In genomic region chr11:61429346-61429690, GRCh38 we compare ENCODE assay signal across 8 cellular contexts. TPM values are rescaled to one million over a fixed set of nuclear protein-coding genes. Genes with fewer than 3 reads are reported as not detected.
A peak's percentile ranks its signal among the peaks of the same experiment; 100 is the strongest.
DNase-seq lines count a peak whose midpoint lies in the region; ATAC-seq and FAIRE-seq lines count a peak whose summit lies in the region.

No MANE protein-coding gene starts in this region.

- H3K27ac ChIP-seq in SJSA1 (peak overlapping the region; percentile 98), rectal smooth muscle tissue (ENCODE audit: low read depth, low read length) (peak overlapping the region; percentile 97)

- peaks cover 42 to 63% of the 10 kb centered on the region in 2 donors for H3K36me3 Mint-ChIP-seq in activated naive CD4-positive, alpha-beta T cell treated with anti-CD3 and anti-CD28 coated beads, Interleukin-2, amount 50 U/mL, for 72 hours

- H3K4me1 ChIP-seq in SJSA1 (replicated peaks) (peaks cover 13% of the 10 kb centered on the region), rectal smooth muscle tissue (ENCODE audit: control insufficient read depth, insufficient read depth, low read length) (peaks cover 13% of the 10 kb centered on the region)

- peak overlapping the region; percentile 99 for H3K27ac Mint-ChIP-seq in activated naive CD4-positive, alpha-beta T cell treated with anti-CD3 and anti-CD28 coated beads, Interleukin-2, amount 50 U/mL, for 72 hours

- H3K9ac ChIP-seq in rectal smooth muscle tissue (ENCODE audit: low read length) = peak overlapping the region; percentile 95

- FAIRE-seq in HTR-8/SVneo (lab: Jason Lieb, UNC) = no peak

- no peaks in the 10 kb centered on the region for H3K9me3 Mint-ChIP-seq in activated naive CD4-positive, alpha-beta T cell treated with anti-CD3 and anti-CD28 coated beads, Interleukin-2, amount 50 U/mL, for 72 hours

- no peaks in the 10 kb centered on the region for H3K9me3 ChIP-seq in SJSA1 (replicated peaks)

- no peaks in the 10 kb centered on the region for H3K27me3 ChIP-seq in SJSA1 (replicated peaks)
- H3K27me3 ChIP-seq in rectal smooth muscle tissue (ENCODE audit: control insufficient read depth, insufficient read depth, low read length) = no peaks in the 10 kb centered on the region

- peak; percentile 64 for ATAC-seq in GM21390 (IDR thresholded peaks at IDR 0.05; ENCODE audit: unreplicated experiment)
- peak; percentile 53 to 69 for ATAC-seq in activated naive CD4-positive, alpha-beta T cell treated with anti-CD3 and anti-CD28 coated beads, Interleukin-2, amount 50 U/mL, for 72 hours

- H3K36me3 ChIP-seq in SJSA1 (peaks cover 84% of the 10 kb centered on the region), rectal smooth muscle tissue (ENCODE audit: control insufficient read depth, insufficient read depth, low read length) (peaks cover 9% of the 10 kb centered on the region)

- intact Hi-C loops in cardiac septum (cut with DNase I) = no loop called here

- peak overlapping the region; percentile 89 for H3K4me3 ChIP-seq in SJSA1
- H3K4me3 ChIP-seq in rectal smooth muscle tissue (ENCODE audit: low read length) = peak overlapping the region; percentile 93

- DNase-seq in Daoy (ENCODE audit: low read depth) = peak; percentile 75
- peak; percentile 74 for DNase-seq in HTR-8/SVneo (ENCODE audit: insufficient read length, low spot score)
- peak in 1 of 2 experiments; percentile 88 for DNase-seq in SJSA1 (ENCODE audit: low read depth in 1 of 2, low spot score in 2 of 2)
- peak in 1 of 2 donors; percentile 77 for DNase-seq in activated naive CD4-positive, alpha-beta T cell treated with anti-CD3 and anti-CD28 coated beads, Interleukin-2, amount 50 U/mL, for 72 hours (ENCODE audit: low spot score in 2 of 2)
- DNase-seq in cardiac septum (ENCODE audit: low spot score) = peak; percentile 80
- DNase-seq in retina = no peak

RNA-seq across cellular contexts. Expression of gene CPSF7, which starts 0.5 kb away (rescaled TPM):
- total RNA-seq in Daoy (2014; rRNA removed; shearing (Covaris generic)) = 16.6 and 22.3 TPM in 2 replicates
- total RNA-seq in SJSA1 (2014; rRNA removed; shearing (Covaris generic)) = 18.0 and 39.7 TPM in 2 replicates
- total RNA-seq in activated naive CD4-positive, alpha-beta T cell treated with anti-CD3 and anti-CD28 coated beads, Interleukin-2, amount 50 U/mL, for 72 hours = 100 to 1,000 TPM; 110 to 128 TPM
- total RNA-seq in cardiac septum = 40.1 TPM

RNA-seq across cellular contexts. Expression of gene SDHAF2, which starts 0.6 kb away (rescaled TPM):
- total RNA-seq in Daoy (2014; rRNA removed; shearing (Covaris generic)) = 46.7 and 61.0 TPM in 2 replicates
- total RNA-seq in SJSA1 (2014; rRNA removed; shearing (Covaris generic)) = 70.6 and 71.9 TPM in 2 replicates
- total RNA-seq in activated naive CD4-positive, alpha-beta T cell treated with anti-CD3 and anti-CD28 coated beads, Interleukin-2, amount 50 U/mL, for 72 hours = 10 to 100 TPM; 32.0 to 34.3 TPM
- total RNA-seq in cardiac septum = 27.9 TPM

RNA-seq across cellular contexts. Expression of gene TMEM216, which starts 36.9 kb away (rescaled TPM):
- 8.1 and 12.9 TPM in 2 replicates for total RNA-seq in Daoy (2014; rRNA removed; shearing (Covaris generic))
- 24.4 and 26.3 TPM in 2 replicates for total RNA-seq in SJSA1 (2014; rRNA removed; shearing (Covaris generic))
- 10 to 100 TPM in 1 of 2 donors, 1 to 10 TPM in 1; 8.7 to 14.1 TPM for total RNA-seq in activated naive CD4-positive, alpha-beta T cell treated with anti-CD3 and anti-CD28 coated beads, Interleukin-2, amount 50 U/mL, for 72 hours
- total RNA-seq in cardiac septum = 6.3 TPM
